In the genomic region with DNA sequence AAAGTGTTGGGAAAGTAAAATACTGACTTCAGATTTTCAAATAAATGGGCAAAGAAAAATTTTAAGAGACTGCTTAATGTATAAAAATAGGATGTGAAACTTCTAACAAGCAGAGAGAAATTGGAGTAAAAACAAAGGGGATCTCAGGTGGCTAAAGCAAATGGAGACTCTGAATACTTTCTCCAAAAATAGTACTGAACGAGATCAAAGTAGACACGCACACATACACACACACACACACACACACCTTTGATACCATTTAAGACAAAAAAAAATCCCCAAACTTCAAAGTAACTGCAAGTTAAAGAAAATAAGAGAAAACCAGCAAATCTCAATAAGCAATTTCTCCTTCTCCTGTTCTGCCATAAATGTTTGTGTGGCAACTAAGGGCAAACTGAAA, we compare ENCODE assay signal across 30 cellular contexts.
"Had no signal": no experiment of that assay in that cellular context is flagged by ENCODE, and none has a peak within 500 bp of the region (broad histone marks: within the 10 kb centered on the region; RNA-seq: fewer than 3 reads in every experiment).

No MANE protein-coding gene starts in this region.

- H3K27ac ChIP-seq: SJSA1 had no signal

- H3K27ac Mint-ChIP-seq: activated CD4-positive, alpha-beta memory T cell treated with anti-CD3 and anti-CD28 coated beads, Interleukin-2, amount 10 ng/mL, durations not matched to agents 7 days and 5 days; activated CD8-positive, alpha-beta memory T cell treated with anti-CD3 and anti-CD28 coated beads, Interleukin-2, amount 10 ng/mL, durations not matched to agents 7 days and 5 days; activated naive CD4-positive, alpha-beta T cell treated with anti-CD3 and anti-CD28 coated beads, Interleukin-2, amount 10 ng/mL, durations not matched to agents 7 days and 5 days; activated naive CD8-positive, alpha-beta T cell; activated naive CD8-positive, alpha-beta T cell treated with anti-CD3 and anti-CD28 coated beads, Interleukin-2, amount 50 U/mL, for 24 hours; brain; T-helper 1 cell treated with Interleukin-12 subunit alpha and Interleukin-12 subunit beta and Interleukin-4 antibody, amounts not matched to agents 30 μg/mL and 1 μg/mL, for 36 hours; T-helper 2 cell treated with Interferon-gamma antibody and Interleukin-4, amounts not matched to agents 5 μg/mL and 100 μg/mL, for 36 hours; WTC11 had no signal

- H3K9me2 ChIP-seq: SK-N-SH had no signal

- H3K4me1 Mint-ChIP-seq: activated naive CD8-positive, alpha-beta T cell treated with anti-CD3 and anti-CD28 coated beads, Interleukin-2, amount 50 U/mL, for 24 hours; brain; WTC11 had no signal

- H3K27me3 ChIP-seq: SJSA1 had no signal

- H3K4me3 Mint-ChIP-seq: activated CD4-positive, alpha-beta memory T cell treated with anti-CD3 and anti-CD28 coated beads, Interleukin-2, amount 10 ng/mL, durations not matched to agents 7 days and 5 days; activated CD8-positive, alpha-beta memory T cell treated with anti-CD3 and anti-CD28 coated beads, Interleukin-2, amount 10 ng/mL, durations not matched to agents 7 days and 5 days; activated naive CD4-positive, alpha-beta T cell treated with anti-CD3 and anti-CD28 coated beads, Interleukin-2, amount 10 ng/mL, durations not matched to agents 7 days and 5 days; activated naive CD8-positive, alpha-beta T cell; activated naive CD8-positive, alpha-beta T cell treated with anti-CD3 and anti-CD28 coated beads, Interleukin-2, amount 50 U/mL, for 24 hours; brain; T-helper 1 cell treated with Interleukin-12 subunit alpha and Interleukin-12 subunit beta and Interleukin-4 antibody, amounts not matched to agents 30 μg/mL and 1 μg/mL, for 36 hours; T-helper 2 cell treated with Interferon-gamma antibody and Interleukin-4, amounts not matched to agents 5 μg/mL and 100 μg/mL, for 36 hours; WTC11 had no signal

- H3K27me3 Mint-ChIP-seq: activated CD4-positive, alpha-beta memory T cell treated with anti-CD3 and anti-CD28 coated beads, Interleukin-2, amount 10 ng/mL, durations not matched to agents 7 days and 5 days; activated CD8-positive, alpha-beta memory T cell treated with anti-CD3 and anti-CD28 coated beads, Interleukin-2, amount 10 ng/mL, durations not matched to agents 7 days and 5 days; activated naive CD4-positive, alpha-beta T cell treated with anti-CD3 and anti-CD28 coated beads, Interleukin-2, amount 10 ng/mL, durations not matched to agents 7 days and 5 days; activated naive CD8-positive, alpha-beta T cell; activated naive CD8-positive, alpha-beta T cell treated with anti-CD3 and anti-CD28 coated beads, Interleukin-2, amount 50 U/mL, for 24 hours had no signal

- H3K4me2 ChIP-seq: SK-N-SH had no signal

- H3K36me3 ChIP-seq: SJSA1 had no signal

- H3K4me3 ChIP-seq: SJSA1 had no signal

- ATAC-seq: activated CD8-positive, alpha-beta memory T cell treated with anti-CD3 and anti-CD28 coated beads, Interleukin-2, amount 10 ng/mL, durations not matched to agents 7 days and 5 days; activated naive CD8-positive, alpha-beta T cell treated with anti-CD3 and anti-CD28 coated beads, Interleukin-2, amount 50 U/mL, for 24 hours; Panc1 had no signal

- H3K36me3 Mint-ChIP-seq: activated naive CD4-positive, alpha-beta T cell treated with anti-CD3 and anti-CD28 coated beads, Interleukin-2, amount 10 ng/mL, durations not matched to agents 7 days and 5 days had no signal

- FAIRE-seq: bronchial epithelial cell, TTC549 had no signal

- H3K9ac ChIP-seq: SK-N-SH had no signal

- DNase-seq: activated CD4-positive, alpha-beta memory T cell treated with anti-CD3 and anti-CD28 coated beads, Interleukin-2, amount 10 ng/mL, durations not matched to agents 7 days and 5 days; activated CD4-positive, alpha-beta T cell treated with anti-CD3 and anti-CD28 coated beads for 4 hours; activated CD4-positive, alpha-beta T cell treated with anti-CD3 and anti-CD28 coated beads, Interleukin-2, amount 50 U/mL, for 1 hour; activated CD4-positive, CD25-positive, alpha-beta regulatory T cell treated with anti-CD3 and anti-CD28 coated beads, Interleukin-2, amount 50 U/mL, for 72 hours; activated CD8-positive, alpha-beta memory T cell treated with anti-CD3 and anti-CD28 coated beads for 24 hours; activated CD8-positive, alpha-beta memory T cell treated with anti-CD3 and anti-CD28 coated beads, Interleukin-2, amount 10 ng/mL, durations not matched to agents 7 days and 5 days; activated CD8-positive, alpha-beta memory T cell treated with anti-CD3 and anti-CD28 coated beads, Interleukin-2, amount 50 U/mL, for 48 hours; activated effector memory CD4-positive, alpha-beta T cell treated with Interleukin-2 at 50 U/mL for 16 hours; activated naive CD4-positive, alpha-beta T cell treated with anti-CD3 and anti-CD28 coated beads, Interleukin-2, amount 10 ng/mL, durations not matched to agents 7 days and 5 days; activated naive CD8-positive, alpha-beta T cell treated with anti-CD3 and anti-CD28 coated beads, Interleukin-2, amount 50 U/mL, for 24 hours; activated T-cell treated with anti-CD3 and anti-CD28 coated beads, Interleukin-2, amount 50 U/mL, for 48 hours; anterior cingulate cortex; caudate nucleus; cerebellar nuclear complex; NCI-H1048; NCI-H1436; NCI-H1694; NCI-H2029; NCI-H345; NCI-H524 treated with DMSO at 0.1 percent for 48 hours; SK-N-SH had no signal

- H3K4me1 ChIP-seq: SJSA1 had no signal
